In the genomic region with DNA sequence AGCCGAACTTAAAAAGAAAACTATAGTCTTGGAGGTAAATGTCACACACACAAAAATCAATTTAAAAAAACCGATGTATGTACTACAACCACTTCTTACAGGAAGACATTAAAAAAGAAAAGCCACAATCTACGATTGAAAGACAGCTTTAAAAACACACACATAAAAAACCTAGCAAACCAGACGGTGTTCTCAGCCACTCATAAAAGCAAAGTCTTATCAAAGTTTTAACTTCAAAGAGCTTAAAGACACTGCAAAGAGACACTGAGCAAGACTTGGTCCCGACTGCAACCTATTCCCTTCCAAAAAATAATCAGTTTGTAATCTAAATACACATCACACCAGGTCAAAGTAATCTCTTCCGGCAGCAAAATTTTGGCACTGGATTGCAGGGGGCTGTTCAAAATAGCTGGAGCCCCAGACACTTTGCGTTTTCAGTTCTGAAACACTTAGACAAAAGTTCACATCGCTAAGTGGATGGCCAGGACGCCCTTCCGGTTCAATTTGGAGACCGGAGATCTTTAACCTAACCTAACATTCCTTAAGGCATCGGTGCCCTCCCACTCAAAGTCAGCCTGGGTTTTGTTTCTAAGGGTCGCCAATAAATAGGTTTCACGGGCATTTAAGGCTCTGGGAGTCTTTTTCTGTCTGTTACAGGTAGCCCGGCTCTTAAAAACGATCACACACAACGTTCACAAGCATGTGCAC, we compare ENCODE assay signal across 8 cellular contexts. TPM values are rescaled to one million over a fixed set of nuclear protein-coding genes. Genes with fewer than 3 reads are reported as not detected.
DNase-seq lines count a peak whose midpoint lies in the region; ATAC-seq and TF ChIP-seq lines count a peak whose summit lies in the region.

No MANE protein-coding gene starts in this region.

- ATAC-seq in gastrocnemius medialis (no peak), HG03521 (IDR thresholded peaks at IDR 0.05; ENCODE audit: unreplicated experiment) (no peak), GM21367 (IDR thresholded peaks at IDR 0.05; ENCODE audit: unreplicated experiment) (no peak)

- peaks cover 10% of the 10 kb centered on the region for H3K36me3 Mint-ChIP-seq in T-helper 2 cell treated with Interferon-gamma antibody and Interleukin-4, amounts not matched to agents 5 μg/mL and 100 μg/mL, for 36 hours (ENCODE audit: low read depth)

- H3K4me1 Mint-ChIP-seq in T-helper 2 cell treated with Interferon-gamma antibody and Interleukin-4, amounts not matched to agents 5 μg/mL and 100 μg/mL, for 36 hours (ENCODE audit: low read depth) = peaks cover 53% of the 10 kb centered on the region

- intact Hi-C loops in gastrocnemius medialis (cut with DNase I; ENCODE audit: low total_unique reads) = no loop called here

- TF ChIP-seq POLR2A in gastrocnemius medialis (IDR thresholded peaks at IDR 0.05) = no peak

- H3K27me3 Mint-ChIP-seq in T-helper 2 cell treated with Interferon-gamma antibody and Interleukin-4, amounts not matched to agents 5 μg/mL and 100 μg/mL, for 36 hours (ENCODE audit: low read depth) = peaks cover 27% of the 10 kb centered on the region

- peaks cover 63 to 70% of the 10 kb centered on the region in 2 donors for H3K4me1 ChIP-seq in gastrocnemius medialis

- H3K4me3 ChIP-seq in fibroblast of mammary gland (ENCODE audit: control insufficient read depth, low read depth, low read length) (peak overlapping the region; percentile 54), gastrocnemius medialis (peak overlapping the region; percentile 53 to 62 (median 58))

- TF ChIP-seq CTCF in fibroblast of mammary gland (conservative IDR thresholded peaks at IDR 0.05; ENCODE audit: control insufficient read depth, insufficient read depth, low read depth, low read length) (no peak), gastrocnemius medialis (IDR thresholded peaks at IDR 0.05 in 4 of 5, conservative IDR thresholded peaks at IDR 0.05 in 1 of 5) (no peak)

- H3K36me3 ChIP-seq in gastrocnemius medialis = no peaks in the 10 kb centered on the region

- H3K9me3 ChIP-seq in gastrocnemius medialis = no peaks in the 10 kb centered on the region

- DNase-seq in ELF-1 (ENCODE audit: low read depth, low spot score) (peak; percentile 24), fibroblast of mammary gland (ENCODE audit: low read depth) (no peak), gastrocnemius medialis (no peak), NCI-H524 (lab: John Stamatoyannopoulos, UW) (no peak)
- DNase-seq in T-helper 2 cell treated with Interferon-gamma antibody and Interleukin-4, amounts not matched to agents 5 μg/mL and 100 μg/mL, for 36 hours (ENCODE audit: low spot score) = no peak
- no peak for DNase-seq in activated CD4-positive, alpha-beta T cell treated with anti-CD3 and anti-CD28 coated beads for 1 hour

- in situ Hi-C loops in gastrocnemius medialis (cut with MboI; ENCODE audit: low sequenced_read_pairs in 4 of 4) = no loop called here

- no peaks in the 10 kb centered on the region for H3K9me3 Mint-ChIP-seq in T-helper 2 cell treated with Interferon-gamma antibody and Interleukin-4, amounts not matched to agents 5 μg/mL and 100 μg/mL, for 36 hours

- no peaks in the 10 kb centered on the region for H3K27me3 ChIP-seq in gastrocnemius medialis

- peak overlapping the region; percentile 63 for H3K27ac Mint-ChIP-seq in T-helper 2 cell treated with Interferon-gamma antibody and Interleukin-4, amounts not matched to agents 5 μg/mL and 100 μg/mL, for 36 hours

- H3K27ac ChIP-seq in gastrocnemius medialis = peak overlapping the region; percentile 67 to 75 (median 72)

- peak overlapping the region; percentile 76 for H3K4me3 Mint-ChIP-seq in T-helper 2 cell treated with Interferon-gamma antibody and Interleukin-4, amounts not matched to agents 5 μg/mL and 100 μg/mL, for 36 hours

RNA-seq across cellular contexts. Expression of a gene that starts 2.6 kb away (rescaled TPM):
- total RNA-seq in gastrocnemius medialis = 10 to 100 TPM in 1 of 4 donors, 1 to 10 TPM in 3; 8.9 to 10.7 (median 9.3) TPM
